In the genomic region with DNA sequence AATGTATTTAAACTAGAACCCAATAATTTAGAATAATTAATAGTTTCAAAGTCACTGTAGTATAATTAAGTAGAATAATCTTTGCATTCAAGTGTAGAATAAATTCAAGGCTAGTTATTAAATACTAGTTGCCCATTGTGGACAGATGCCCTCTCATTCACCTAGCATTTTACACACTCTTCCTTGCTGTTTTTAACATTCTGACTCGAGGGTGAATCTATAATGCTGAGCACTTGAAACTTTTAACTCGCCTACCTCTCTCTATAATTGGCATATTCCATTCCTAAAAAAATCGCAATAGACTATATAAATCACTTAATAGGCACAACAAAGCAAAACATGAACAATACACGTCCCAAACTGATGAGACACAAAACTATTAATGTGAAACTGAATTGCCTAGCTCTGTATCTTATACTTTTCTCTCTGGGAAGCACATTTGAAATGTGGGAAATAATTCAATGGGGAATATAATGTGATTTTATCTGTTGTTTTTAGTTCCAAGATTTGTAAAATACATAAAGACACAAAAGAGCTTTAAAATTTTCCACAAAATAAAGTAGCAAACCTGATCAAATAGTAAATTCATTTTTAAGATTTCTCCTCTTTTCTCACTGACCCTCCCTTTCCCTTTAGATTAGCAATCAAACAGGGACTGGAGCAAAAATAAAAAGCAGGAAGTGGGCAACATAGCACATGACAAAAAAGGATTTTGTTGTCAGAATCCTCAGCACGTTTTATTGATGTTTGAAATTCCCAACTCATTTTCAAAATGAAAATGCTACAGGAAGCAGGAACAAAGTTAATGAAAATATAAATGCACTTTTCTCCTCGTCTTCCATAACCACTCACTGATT, we compare ENCODE assay signal across 9 cellular contexts.
DNase-seq lines count a peak whose midpoint lies in the region; ATAC-seq, FAIRE-seq and TF ChIP-seq lines count a peak whose summit lies in the region.
"Had no signal": no experiment of that assay in that cellular context is flagged by ENCODE, and none has a peak within 500 bp of the region (broad histone marks: within the 10 kb centered on the region; RNA-seq: fewer than 3 reads in every experiment).

No MANE protein-coding gene starts in this region.

- intact Hi-C loops in esophagus muscularis mucosa (cut with DNase I) = no loop called here

- H3K79me2 ChIP-seq in Loucy (ENCODE audit: insufficient read depth, low read length) (no peaks in the 10 kb centered on the region), Karpas-422 (ENCODE audit: low read length) (no peaks in the 10 kb centered on the region)

- no peak for TF ChIP-seq EP300 in esophagus muscularis mucosa (IDR thresholded peaks at IDR 0.05)

- H3K9ac ChIP-seq in Loucy (ENCODE audit: low read depth, low read length, poor library complexity, severe bottlenecking) (no peak overlapping the region), Karpas-422 (ENCODE audit: low read length) (no peak overlapping the region)

- TF ChIP-seq POLR2A in esophagus muscularis mucosa (IDR thresholded peaks at IDR 0.05; ENCODE audit: low read depth) = no peak

- H3K4me2 ChIP-seq in Loucy (ENCODE audit: low read depth, low read length, poor library complexity, severe bottlenecking) (peak overlapping the region; percentile 37), Karpas-422 (ENCODE audit: low read depth, low read length, poor library complexity, severe bottlenecking) (no peak overlapping the region)

- H3K27ac ChIP-seq in esophagus muscularis mucosa (replicated peaks in 1 of 4) = no peak overlapping the region
- peak overlapping the region; percentile 60 to 71 for H3K27ac ChIP-seq in small intestine (ENCODE audit: low read depth in 1 of 2, low read length in 1 of 2)
- no peak overlapping the region for H3K27ac ChIP-seq in Karpas-422 (ENCODE audit: low read length)

- FAIRE-seq in small intestine (lab: Jason Lieb, UNC) = peak; percentile 23

- H3F3A ChIP-seq in Loucy (ENCODE audit: low read depth) = no peaks in the 10 kb centered on the region

- TF ChIP-seq CTCF in Loucy (conservative IDR thresholded peaks at IDR 0.05; ENCODE audit: low read length) (no peak), esophagus muscularis mucosa (IDR thresholded peaks at IDR 0.05) (no peak)

- H3K9me3 ChIP-seq in Loucy (ENCODE audit: insufficient read depth, low read depth, low read length) = no peaks in the 10 kb centered on the region
- H3K9me3 ChIP-seq in esophagus muscularis mucosa = no peaks in the 10 kb centered on the region
- H3K9me3 ChIP-seq in small intestine (ENCODE audit: control insufficient read depth, low read depth) = no peaks in the 10 kb centered on the region
- no peaks in the 10 kb centered on the region for H3K9me3 ChIP-seq in Karpas-422 (ENCODE audit: low read length)

- 62% methylated on average over 6 of the region's 6 CpGs for WGBS in esophagus muscularis mucosa
- WGBS in small intestine, 3 donors = 37 to 47% (median 47%) methylated on average over 6 of the region's 6 CpGs

- DNase-seq in esophagus muscularis mucosa (ENCODE audit: extremely low spot score) (no peak), small intestine (no peak), GM03348 (ENCODE audit: low spot score) (no peak), AG08395 (ENCODE audit: low spot score) (no peak), Karpas-422 (no peak)
- DNase-seq: NCI-H1092 treated with DMSO at 0.1 percent for 48 hours had no signal

- H3K27me3 ChIP-seq in Loucy (ENCODE audit: insufficient read depth, low read length, poor library complexity, severe bottlenecking) (no peaks in the 10 kb centered on the region), esophagus muscularis mucosa (no peaks in the 10 kb centered on the region), small intestine (ENCODE audit: control insufficient read depth in 2 of 2, insufficient read depth in 2 of 2, low read length in 2 of 2) (no peaks in the 10 kb centered on the region), Karpas-422 (ENCODE audit: low read length) (no peaks in the 10 kb centered on the region)

- H3K4me1 ChIP-seq in Loucy (ENCODE audit: insufficient read depth, low read length, poor library complexity, severe bottlenecking) = peaks cover 10% of the 10 kb centered on the region
- H3K4me1 ChIP-seq in esophagus muscularis mucosa = peaks cover 0 to 8% (median 2%) of the 10 kb centered on the region in 4 donors
- no peaks in the 10 kb centered on the region for H3K4me1 ChIP-seq in small intestine (ENCODE audit: control insufficient read depth in 2 of 2, insufficient read depth in 1 of 2, low read depth in 1 of 2, low read length in 1 of 2)
- H3K4me1 ChIP-seq in Karpas-422 (ENCODE audit: low read length) = no peaks in the 10 kb centered on the region

- H4K20me1 ChIP-seq in Loucy (ENCODE audit: insufficient read depth, low read length, poor library complexity, severe bottlenecking) (no peaks in the 10 kb centered on the region), Karpas-422 (ENCODE audit: insufficient read depth, low read depth, low read length) (no peaks in the 10 kb centered on the region)

- ATAC-seq in GM19023 (IDR thresholded peaks at IDR 0.05; ENCODE audit: unreplicated experiment) (peak; percentile 18), HG03342 (IDR thresholded peaks at IDR 0.05; ENCODE audit: unreplicated experiment) (no peak)

- H3K4me3 ChIP-seq in Loucy (ENCODE audit: low read length, poor library complexity, severe bottlenecking) = no peak overlapping the region
- H3K4me3 ChIP-seq in esophagus muscularis mucosa = peak overlapping the region; percentile 15 to 47 (median 30)
- no peak overlapping the region for H3K4me3 ChIP-seq in small intestine (ENCODE audit: low read depth in 1 of 2, low read length in 2 of 2)
- H3K4me3 ChIP-seq in Karpas-422 (ENCODE audit: low read length) = no peak overlapping the region

- H3K36me3 ChIP-seq in Loucy (ENCODE audit: insufficient read depth, low read length) (no peaks in the 10 kb centered on the region), esophagus muscularis mucosa (no peaks in the 10 kb centered on the region), small intestine (ENCODE audit: control insufficient read depth in 2 of 2, insufficient read depth in 2 of 2, low read length in 2 of 2) (no peaks in the 10 kb centered on the region), Karpas-422 (ENCODE audit: insufficient read depth, low read length) (no peaks in the 10 kb centered on the region)

- H2AFZ ChIP-seq in Loucy (ENCODE audit: low read length) (peak overlapping the region; percentile 57), Karpas-422 (ENCODE audit: low read length) (no peak overlapping the region)

- no peaks in the 10 kb centered on the region for H3K9me2 ChIP-seq in Loucy (replicated peaks; ENCODE audit: low read depth, low read length)
- no peaks in the 10 kb centered on the region for H3K9me2 ChIP-seq in Karpas-422 (replicated peaks; ENCODE audit: insufficient read depth, low read length)

Comparison
In these comparisons a context has a peak if more than half of its experiments do, and no peak if none do; other contexts are left out.
1. H3K4me3 ChIP-seq: peak in esophagus muscularis mucosa (4 of 4); none in Loucy (single experiment), small intestine (0 of 2) and Karpas-422 (single experiment).
2. H3K27ac ChIP-seq: peak in small intestine (2 of 2); none in esophagus muscularis mucosa (0 of 4) and Karpas-422 (single experiment).